ENCODE assay signal across 23 cellular contexts in the genomic region with DNA sequence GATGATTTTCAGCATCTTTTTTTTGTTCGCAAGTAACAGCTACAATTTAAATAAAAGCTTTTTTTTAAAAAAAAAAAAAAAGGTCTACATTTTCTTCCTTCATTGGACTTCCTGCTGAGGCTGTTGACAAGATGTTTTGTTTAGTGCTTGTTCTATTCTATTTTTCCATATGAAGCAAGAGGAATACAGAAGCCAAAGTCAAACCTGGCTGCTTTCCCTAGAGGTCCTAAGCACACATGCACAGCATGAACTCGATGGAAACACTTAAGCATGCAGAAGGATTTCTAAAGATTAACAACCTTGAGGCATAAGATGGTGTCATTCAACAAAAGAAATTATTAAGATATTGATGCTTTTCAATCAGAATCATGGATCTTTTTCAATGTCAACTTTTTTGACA.
"Had no signal": no experiment of that assay in that cellular context is flagged by ENCODE, and none has a peak within 500 bp of the region (broad histone marks: within the 10 kb centered on the region; RNA-seq: fewer than 3 reads in every experiment).

No MANE protein-coding gene starts in this region.

- H3K36me3 ChIP-seq: left ventricle myocardium inferior, ovary, stomach, suprapubic skin, thoracic aorta, tibial artery, upper lobe of right lung had no signal

- ATAC-seq: natural killer cell; right cardiac atrium; sciatic nerve; stimulated activated naive B cell treated with anti-CD40 and anti-IgM and Interleukin-4, amounts not matched to agents 10 μg/mL and 1 μg/mL and 100 μg/mL, for 72 hours; stimulated activated naive CD8-positive, alpha-beta T cell treated with anti-CD3 and anti-CD28 coated beads, Interleukin-15, Interleukin-2, amounts not matched to agents 100 U/mL and 50 U/mL, for 24 hours; upper lobe of right lung had no signal

- H3K27ac ChIP-seq: left ventricle myocardium inferior, ovary, skin epidermis, stomach, suprapubic skin, thoracic aorta, tibial artery, upper lobe of right lung had no signal

- H3K9me3 ChIP-seq: left ventricle myocardium inferior, ovary, stomach, suprapubic skin, thoracic aorta, tibial artery, upper lobe of right lung had no signal

- H3K4me3 ChIP-seq: left ventricle myocardium inferior, lung, ovary, skin epidermis, stomach, suprapubic skin, thoracic aorta, tibial artery, upper lobe of right lung had no signal

- H3K27me3 ChIP-seq: ovary, stomach, suprapubic skin, tibial artery had no signal

- DNase-seq: islet precursor cell; left ventricle myocardium inferior; naive B cell; natural killer cell; nephron progenitor cell; ovary; retina; right cardiac atrium; stimulated activated CD4-positive, alpha-beta T cell treated with anti-CD3 and anti-CD28 coated beads, Interleukin-12 subunit alpha, Interleukin-12 subunit beta, amount 100 ng/mL, for 4 hours; stimulated activated CD4-positive, alpha-beta T cell treated with anti-CD3 and anti-CD28 coated beads, Interleukin-15, amount 100 ng/mL, for 24 hours; stimulated activated CD4-positive, alpha-beta T cell treated with anti-CD3 and anti-CD28 coated beads, Interleukin-2, amount 100 ng/mL, for 24 hours; stimulated activated CD4-positive, alpha-beta T cell treated with anti-CD3 and anti-CD28 coated beads, Interleukin-4, amount 100 ng/mL, for 1 hour; stimulated activated naive B cell treated with anti-CD40 and anti-IgM and Interleukin-4, amounts not matched to agents 10 μg/mL and 1 μg/mL and 100 μg/mL, for 72 hours; stimulated activated naive CD8-positive, alpha-beta T cell treated with anti-CD3 and anti-CD28 coated beads, Interleukin-15, Interleukin-2, amounts not matched to agents 100 U/mL and 50 U/mL, for 24 hours; stomach; tibial artery; trophoblast cell; upper lobe of right lung had no signal
